Comparison of ENCODE assay signal across 8 cellular contexts in the genomic region with DNA sequence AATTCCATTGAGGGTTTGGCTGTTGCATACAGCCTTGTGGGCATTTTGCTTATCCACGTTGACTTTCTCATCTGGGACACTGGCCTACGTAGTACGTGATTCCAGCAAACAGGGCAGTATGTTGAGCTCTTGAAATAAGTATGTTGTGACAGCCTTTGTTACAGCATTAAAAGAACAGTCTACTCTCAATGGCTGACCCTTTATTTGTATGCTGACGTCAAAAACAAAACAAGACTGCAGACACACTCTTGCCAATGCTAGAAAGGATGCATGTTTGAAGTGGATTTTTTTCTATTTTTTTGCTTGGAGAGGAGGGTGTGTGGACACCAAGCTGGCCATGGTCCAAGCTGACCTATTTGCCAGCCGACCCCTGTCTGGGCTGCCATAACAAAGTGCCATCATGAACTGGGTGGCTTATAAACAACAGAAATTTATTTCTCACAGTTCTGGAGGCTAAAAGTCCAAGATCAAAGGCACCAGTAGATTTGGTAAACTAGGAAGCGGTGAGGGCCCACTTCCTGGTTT. TPM values are rescaled to one million over a fixed set of nuclear protein-coding genes. Genes with fewer than 3 reads are reported as not detected.
A peak's percentile ranks its signal among the peaks of the same experiment; 100 is the strongest.
DNase-seq lines count a peak whose midpoint lies in the region; ATAC-seq and TF ChIP-seq lines count a peak whose summit lies in the region.

No MANE protein-coding gene starts in this region.

- H3K27ac ChIP-seq in cardiac muscle cell (no peak overlapping the region), mesenchymal stem cell (ENCODE audit: low read length, poor library complexity, severe bottlenecking) (no peak overlapping the region)

- H3K9ac ChIP-seq in adipocyte (ENCODE audit: low read length) (peak overlapping the region; percentile 99), mesenchymal stem cell (ENCODE audit: low read length) (peak overlapping the region; percentile 97)

- H3K4me1 ChIP-seq in cardiac muscle cell (ENCODE audit: low read depth) (peaks cover 9% of the 10 kb centered on the region), adipocyte (ENCODE audit: control insufficient read depth, insufficient read depth, low read length) (peaks cover 10% of the 10 kb centered on the region), mesenchymal stem cell (ENCODE audit: control insufficient read depth, insufficient read depth, low read depth, low read length) (peaks cover 15% of the 10 kb centered on the region)

- no peak overlapping the region for H2BK15ac ChIP-seq in mesenchymal stem cell (ENCODE audit: low read depth, poor library complexity, severe bottlenecking)

- H3K14ac ChIP-seq in mesenchymal stem cell (ENCODE audit: low read length in 2 of 2), result no peak overlapping the region

- ATAC-seq in HG02759 (IDR thresholded peaks at IDR 0.05; ENCODE audit: unreplicated experiment), result no peak

- H3K9me3 Mint-ChIP-seq in type B pancreatic cell, result no peaks in the 10 kb centered on the region

- H3K79me1 ChIP-seq in mesenchymal stem cell (replicated peaks; ENCODE audit: low read length, poor library complexity, severe bottlenecking), result peaks cover 18% of the 10 kb centered on the region

- peaks cover 20% of the 10 kb centered on the region for H3K36me3 Mint-ChIP-seq in type B pancreatic cell

- peaks cover 12% of the 10 kb centered on the region for H3K36me3 ChIP-seq in cardiac muscle cell
- peaks cover 21% of the 10 kb centered on the region for H3K36me3 ChIP-seq in adipocyte (ENCODE audit: control insufficient read depth, insufficient read depth, low read length, severe bottlenecking)
- peaks cover 16 to 32% of the 10 kb centered on the region in 2 experiments for H3K36me3 ChIP-seq in mesenchymal stem cell (ENCODE audit: control insufficient read depth in 1 of 2, insufficient read depth in 2 of 2, low read depth in 1 of 2, low read length in 2 of 2)

- no peak overlapping the region for H3K23ac ChIP-seq in mesenchymal stem cell (ENCODE audit: low read length in 2 of 2)

- peak overlapping the region; percentile 72 for H3K27ac Mint-ChIP-seq in type B pancreatic cell

- WGBS in mesenchymal stem cell, result 84% methylated on average over 6 of the region's 6 CpGs

- H3K4me3 ChIP-seq in cardiac muscle cell, result peak overlapping the region; percentile 93
- H3K4me3 ChIP-seq in adipocyte (ENCODE audit: low read length), result peak overlapping the region; percentile 96
- peak overlapping the region in 1 of 2 experiments; percentile 92 for H3K4me3 ChIP-seq in mesenchymal stem cell (ENCODE audit: insufficient read depth in 1 of 2, low read depth in 1 of 2, low read length in 2 of 2)

- H4K91ac ChIP-seq in mesenchymal stem cell (ENCODE audit: low read length), result no peak overlapping the region

- no peak for TF ChIP-seq CTCF in cardiac muscle cell (IDR thresholded peaks at IDR 0.05; ENCODE audit: low read depth, low read length)
- no peak for TF ChIP-seq CTCF in type B pancreatic cell (conservative IDR thresholded peaks at IDR 0.05)

- H2BK5ac ChIP-seq in mesenchymal stem cell (ENCODE audit: low read depth, low read length, poor library complexity, severe bottlenecking), result no peak overlapping the region

- H3K9me3 ChIP-seq in cardiac muscle cell (ENCODE audit: low read depth), result no peaks in the 10 kb centered on the region
- no peaks in the 10 kb centered on the region for H3K9me3 ChIP-seq in adipocyte (ENCODE audit: control insufficient read depth, low read length)
- H3K9me3 ChIP-seq in mesenchymal stem cell (ENCODE audit: control insufficient read depth, low read length), result no peaks in the 10 kb centered on the region

- H2AFZ ChIP-seq in mesenchymal stem cell (ENCODE audit: low read depth, low read length), result peak overlapping the region; percentile 29

- peaks cover 14% of the 10 kb centered on the region for H3K27me3 Mint-ChIP-seq in type B pancreatic cell

- no peak overlapping the region for H3K18ac ChIP-seq in mesenchymal stem cell (ENCODE audit: low read depth in 1 of 2, low read length in 2 of 2)

- H2AK5ac ChIP-seq in mesenchymal stem cell (ENCODE audit: low read length, severe bottlenecking), result no peak overlapping the region

- H3K4ac ChIP-seq in mesenchymal stem cell (ENCODE audit: low read depth in 1 of 2, low read length in 2 of 2), result no peak overlapping the region

- intact Hi-C loops in cardiac septum (cut with DNase I), result loop anchor here (1.0 to 2.0 kb wide), 2 partner anchors 11 to 27 kb away; partner anchors contain the start of genes RALGAPB and SNHG17

- H3K4me2 ChIP-seq in mesenchymal stem cell (ENCODE audit: low read length, poor library complexity, severe bottlenecking), result no peak overlapping the region

- H3K4me1 Mint-ChIP-seq in type B pancreatic cell (ENCODE audit: unreplicated experiment), result peaks cover 26% of the 10 kb centered on the region

- peak overlapping the region; percentile 91 for H3K4me3 Mint-ChIP-seq in type B pancreatic cell

- no peaks in the 10 kb centered on the region for H3K27me3 ChIP-seq in cardiac muscle cell
- no peaks in the 10 kb centered on the region for H3K27me3 ChIP-seq in adipocyte (replicated peaks; ENCODE audit: control insufficient read depth, insufficient read depth, low read length)
- no peaks in the 10 kb centered on the region for H3K27me3 ChIP-seq in mesenchymal stem cell (ENCODE audit: control insufficient read depth in 1 of 2, insufficient read depth in 1 of 2, low read length in 2 of 2)

- no peak overlapping the region for H4K8ac ChIP-seq in mesenchymal stem cell (ENCODE audit: low read length)

- H2BK12ac ChIP-seq in mesenchymal stem cell (ENCODE audit: low read length in 2 of 2), result no peak overlapping the region

- DNase-seq in cardiac muscle cell (ENCODE audit: low read depth in 1 of 2, low spot score in 1 of 2) (no peak), cardiac septum (ENCODE audit: low spot score) (no peak), adipocyte (ENCODE audit: low read depth) (no peak), mesenchymal stem cell (no peak), type B pancreatic cell (ENCODE audit: extremely low spot score, unreplicated experiment) (no peak), islet precursor cell (no peak)
- no peak for DNase-seq in activated CD4-positive, CD25-positive, alpha-beta regulatory T cell (lab: John Stamatoyannopoulos, UW)

- H2BK120ac ChIP-seq in mesenchymal stem cell (ENCODE audit: low read depth, low read length), result no peak overlapping the region

RNA-seq across cellular contexts. Expression of gene SNHG17, which starts 10.8 kb away (rescaled TPM):
- 9.0 and 16.6 TPM in 2 replicates for total RNA-seq in cardiac muscle cell
- 31.8 and 37.0 TPM in 2 replicates for polyA plus RNA-seq in cardiac muscle cell
- total RNA-seq in cardiac septum, result 10.6 TPM
- 33.0 TPM for polyA plus RNA-seq in mesenchymal stem cell (2013, experiment 1 of 2)
- polyA plus RNA-seq in mesenchymal stem cell (2013, experiment 2 of 2), result 30.3 TPM
- 37.2 and 57.0 TPM in 2 replicates for total RNA-seq in type B pancreatic cell (ENCODE audit: low replicate concordance)

RNA-seq across cellular contexts. Expression of gene RALGAPB, which starts 26.7 kb away (rescaled TPM):
- 16.5 and 20.3 TPM in 2 replicates for total RNA-seq in cardiac muscle cell
- 10.3 and 11.0 TPM in 2 replicates for polyA plus RNA-seq in cardiac muscle cell
- 27.6 TPM for total RNA-seq in cardiac septum
- 17.5 TPM for polyA plus RNA-seq in mesenchymal stem cell (2013, experiment 1 of 2)
- polyA plus RNA-seq in mesenchymal stem cell (2013, experiment 2 of 2), result 16.6 TPM
- total RNA-seq in type B pancreatic cell (ENCODE audit: low replicate concordance), result 38.2 and 39.6 TPM in 2 replicates
